11 cellular contexts compared by ENCODE assay signal in the genomic region with DNA sequence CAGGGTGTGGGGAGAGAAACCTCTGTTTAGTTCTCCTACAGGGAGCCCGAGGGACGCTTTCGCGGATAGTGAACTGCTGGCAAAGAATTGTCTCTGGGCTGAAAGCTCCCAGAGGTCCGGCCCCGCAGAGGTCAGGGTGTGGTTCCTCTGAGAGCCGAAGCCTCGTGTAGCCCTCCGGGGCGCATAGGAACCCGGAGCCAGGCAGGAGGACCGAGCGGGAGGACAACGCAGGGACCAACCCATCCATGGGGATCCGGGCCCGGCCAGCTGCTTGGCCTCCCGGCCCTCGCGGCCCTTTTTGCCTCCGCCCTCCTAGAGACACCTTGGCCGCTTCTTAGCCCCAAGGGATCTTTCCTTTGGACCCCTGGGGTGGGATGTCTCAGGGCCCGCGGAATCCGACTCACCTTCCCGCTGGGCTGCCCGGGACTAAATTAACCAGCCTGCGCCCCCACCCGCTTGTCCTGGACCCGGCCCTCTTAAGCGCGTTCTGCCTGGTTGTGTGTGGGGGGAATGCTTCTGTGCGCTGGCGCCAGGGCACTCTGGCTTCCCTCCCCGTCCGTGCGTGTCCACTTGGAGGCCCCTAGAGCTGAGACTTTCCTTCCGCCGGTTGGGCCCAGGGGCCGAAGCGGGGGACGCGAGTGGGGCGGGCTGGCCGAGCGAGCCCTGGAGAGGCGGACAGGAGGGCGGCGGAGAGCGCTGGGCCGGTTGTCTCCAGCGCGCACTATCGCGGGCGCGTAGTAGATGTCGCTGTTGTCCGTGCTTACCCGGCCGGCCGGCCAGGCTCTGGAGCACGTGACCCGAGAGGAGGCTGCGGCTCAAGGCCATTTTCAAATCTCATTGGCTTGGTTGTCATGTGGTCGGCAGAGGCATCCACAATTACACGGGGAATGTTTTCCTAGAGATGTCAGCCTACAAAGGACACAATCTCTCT. TPM values are rescaled to one million over a fixed set of nuclear protein-coding genes. Genes with fewer than 3 reads are reported as not detected.
A peak's percentile ranks its signal among the peaks of the same experiment; 100 is the strongest.
DNase-seq lines count a peak whose midpoint lies in the region; ATAC-seq and TF ChIP-seq lines count a peak whose summit lies in the region.
"Had no signal": no experiment of that assay in that cellular context is flagged by ENCODE, and none has a peak within 500 bp of the region (broad histone marks: within the 10 kb centered on the region; RNA-seq: fewer than 3 reads in every experiment).

A gene (plus strand): TSS at position 896 of the 931 bp plus-strand sequence. CDS start 56 bp downstream, outside the sequence.

- peak; percentile 57 for TF ChIP-seq CTCF in kidney epithelial cell (IDR thresholded peaks at IDR 0.05; ENCODE audit: insufficient read depth, low read length, poor library complexity, severe bottlenecking)
- no peak for TF ChIP-seq CTCF in upper lobe of right lung (IDR thresholded peaks at IDR 0.05)

- DNase-seq in NCI-H1092 (lab: John Stamatoyannopoulos, UW) (peak; percentile 86), NCI-H1092 treated with DMSO at 0.1 percent for 48 hours (lab: John Stamatoyannopoulos, UW) (no peak), kidney epithelial cell (ENCODE audit: low read depth) (peak; percentile 82), stromal cell of bone marrow (ENCODE audit: low read depth) (peak; percentile 72), upper lobe of right lung (no peak)
- DNase-seq: 8988T; activated effector memory CD4-positive, alpha-beta T cell treated with Interleukin-2 at 50 U/mL for 16 hours had no signal

- H3K9me3 ChIP-seq in upper lobe of right lung: no peaks in the 10 kb centered on the region

- no peaks in the 10 kb centered on the region for H3K4me1 ChIP-seq in upper lobe of right lung
- H3K4me1 ChIP-seq: parathyroid adenoma had no signal

- H3K27me3 ChIP-seq in kidney epithelial cell (ENCODE audit: control insufficient read depth, insufficient read depth, low read length) (peaks cover 2% of the 10 kb centered on the region), upper lobe of right lung (peaks cover 100% of the 10 kb centered on the region)

- intact Hi-C loops in upper lobe of right lung (cut with DNase I): no loop called here

- H3K36me3 ChIP-seq in kidney epithelial cell (ENCODE audit: control insufficient read depth, insufficient read depth, low read length) (no peaks in the 10 kb centered on the region), upper lobe of right lung (no peaks in the 10 kb centered on the region)

- ATAC-seq in SK-N-SH treated with all-trans-retinoic acid at 6 μM for 48 hours (peak; percentile 92), upper lobe of right lung (no peak), GM18867 (IDR thresholded peaks at IDR 0.05; ENCODE audit: unreplicated experiment) (no peak), GM18498 (IDR thresholded peaks at IDR 0.05; ENCODE audit: unreplicated experiment) (no peak)

- H3K27ac ChIP-seq in upper lobe of right lung: no peak within 1 kb of the TSS
- H3K27ac ChIP-seq: parathyroid adenoma had no signal

- H3K4me3 ChIP-seq in kidney epithelial cell (ENCODE audit: low read depth, low read length) (peak within 1 kb of the TSS; percentile 65), upper lobe of right lung (no peak within 1 kb of the TSS)

TF ChIP-seq in SK-N-SH treated with all-trans-retinoic acid at 6 μM for 48 hours, 23 proteins besides CTCF, POLR2A, EP300 and RAD21:
- TF ChIP-seq OSR1 (CRISPR knock-in tag; IDR thresholded peaks at IDR 0.05) (no peak), ZFP3 (CRISPR knock-in tag; IDR thresholded peaks at IDR 0.05) (no peak), ZNF565 (CRISPR knock-in tag; conservative IDR thresholded peaks at IDR 0.05; ENCODE audit: low read depth) (no peak), TOX (CRISPR knock-in tag; IDR thresholded peaks at IDR 0.05; ENCODE audit: borderline replicate concordance) (no peak), ISL1 (CRISPR knock-in tag; IDR thresholded peaks at IDR 0.05) (no peak)
- TF ChIP-seq, protein P1, sequence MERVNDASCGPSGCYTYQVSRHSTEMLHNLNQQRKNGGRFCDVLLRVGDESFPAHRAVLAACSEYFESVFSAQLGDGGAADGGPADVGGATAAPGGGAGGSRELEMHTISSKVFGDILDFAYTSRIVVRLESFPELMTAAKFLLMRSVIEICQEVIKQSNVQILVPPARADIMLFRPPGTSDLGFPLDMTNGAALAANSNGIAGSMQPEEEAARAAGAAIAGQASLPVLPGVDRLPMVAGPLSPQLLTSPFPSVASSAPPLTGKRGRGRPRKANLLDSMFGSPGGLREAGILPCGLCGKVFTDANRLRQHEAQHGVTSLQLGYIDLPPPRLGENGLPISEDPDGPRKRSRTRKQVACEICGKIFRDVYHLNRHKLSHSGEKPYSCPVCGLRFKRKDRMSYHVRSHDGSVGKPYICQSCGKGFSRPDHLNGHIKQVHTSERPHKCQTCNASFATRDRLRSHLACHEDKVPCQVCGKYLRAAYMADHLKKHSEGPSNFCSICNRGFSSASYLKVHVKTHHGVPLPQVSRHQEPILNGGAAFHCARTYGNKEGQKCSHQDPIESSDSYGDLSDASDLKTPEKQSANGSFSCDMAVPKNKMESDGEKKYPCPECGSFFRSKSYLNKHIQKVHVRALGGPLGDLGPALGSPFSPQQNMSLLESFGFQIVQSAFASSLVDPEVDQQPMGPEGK (CRISPR knock-in tag; IDR thresholded peaks at IDR 0.05; ENCODE audit: borderline replicate concordance): no peak
- TF ChIP-seq, protein P2, sequence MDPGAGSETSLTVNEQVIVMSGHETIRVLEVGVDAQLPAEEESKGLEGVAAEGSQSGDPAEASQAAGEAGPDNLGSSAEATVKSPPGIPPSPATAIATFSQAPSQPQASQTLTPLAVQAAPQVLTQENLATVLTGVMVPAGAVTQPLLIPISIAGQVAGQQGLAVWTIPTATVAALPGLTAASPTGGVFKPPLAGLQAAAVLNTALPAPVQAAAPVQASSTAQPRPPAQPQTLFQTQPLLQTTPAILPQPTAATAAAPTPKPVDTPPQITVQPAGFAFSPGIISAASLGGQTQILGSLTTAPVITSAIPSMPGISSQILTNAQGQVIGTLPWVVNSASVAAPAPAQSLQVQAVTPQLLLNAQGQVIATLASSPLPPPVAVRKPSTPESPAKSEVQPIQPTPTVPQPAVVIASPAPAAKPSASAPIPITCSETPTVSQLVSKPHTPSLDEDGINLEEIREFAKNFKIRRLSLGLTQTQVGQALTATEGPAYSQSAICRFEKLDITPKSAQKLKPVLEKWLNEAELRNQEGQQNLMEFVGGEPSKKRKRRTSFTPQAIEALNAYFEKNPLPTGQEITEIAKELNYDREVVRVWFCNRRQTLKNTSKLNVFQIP (CRISPR knock-in tag; IDR thresholded peaks at IDR 0.05; ENCODE audit: borderline replicate concordance, low read depth): no peak

RNA-seq across cellular contexts. Expression of the gene that starts here (rescaled TPM):
- total RNA-seq in kidney epithelial cell: 5.1 and 5.6 TPM in 2 replicates
- 0.55 TPM for total RNA-seq in upper lobe of right lung

Comparison
In these comparisons a context has a peak if more than half of its experiments do, and no peak if none do; other contexts are left out.
1. DNase-seq: peak in NCI-H1092 (single experiment), kidney epithelial cell (single experiment) and stromal cell of bone marrow (single experiment); none in NCI-H1092 treated with DMSO at 0.1 percent for 48 hours (single experiment) and upper lobe of right lung (single experiment).